Comparison of ENCODE assay signal across 10 cellular contexts in the genomic region with DNA sequence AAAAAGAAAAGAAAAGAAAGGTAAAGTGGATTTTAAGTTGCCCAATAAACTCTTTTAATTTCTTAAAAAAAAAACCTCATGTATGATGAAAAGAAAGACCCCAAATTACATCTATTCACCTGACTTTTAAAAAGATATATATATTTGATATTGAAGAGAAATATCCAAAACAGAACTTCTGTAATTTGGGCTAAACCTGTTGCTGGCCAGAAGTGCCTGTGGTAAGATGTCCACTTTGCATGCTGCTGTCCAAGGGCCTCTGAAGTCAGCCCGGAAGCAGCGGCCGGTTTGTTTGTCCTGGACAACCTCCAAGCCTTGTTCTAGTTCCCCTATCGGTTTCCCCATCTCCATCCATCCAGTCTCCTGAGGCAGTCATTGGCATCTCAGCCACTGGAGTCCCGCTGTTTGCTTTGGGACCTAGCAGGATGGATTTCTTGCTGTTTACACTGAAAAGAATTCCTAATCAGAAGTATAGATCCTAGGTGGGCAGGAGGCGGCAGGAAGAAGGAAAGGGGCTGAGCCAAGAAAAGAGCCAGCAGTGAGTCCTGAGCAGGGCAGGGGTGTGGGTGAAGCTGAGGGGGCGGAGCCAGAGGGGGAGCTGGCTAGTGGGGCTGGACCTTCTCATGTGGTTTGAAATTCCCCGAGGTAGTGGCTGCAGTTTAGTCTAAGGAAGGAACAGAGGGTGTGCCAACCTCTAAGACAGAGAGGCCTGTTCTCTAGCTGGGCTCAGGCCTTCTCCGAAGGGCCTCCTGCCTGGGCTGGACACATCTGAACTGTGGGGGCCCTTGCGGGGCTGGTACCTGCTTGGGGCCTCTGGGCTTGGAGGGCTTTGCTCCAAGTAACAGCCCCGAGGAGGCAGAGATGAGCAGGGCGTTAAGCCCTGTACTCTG. TPM values are rescaled to one million over a fixed set of nuclear protein-coding genes. Genes with fewer than 3 reads are reported as not detected.
DNase-seq lines count a peak whose midpoint lies in the region; ATAC-seq, FAIRE-seq and TF ChIP-seq lines count a peak whose summit lies in the region.
"Had no signal": no experiment of that assay in that cellular context is flagged by ENCODE, and none has a peak within 500 bp of the region (broad histone marks: within the 10 kb centered on the region; RNA-seq: fewer than 3 reads in every experiment).

No MANE protein-coding gene starts in this region.

- peak; percentile 91 to 92 for ATAC-seq in A549
- ATAC-seq in K562: 0 out of 3 replicates have a peak, but pooled peaks have one; percentile 33
- ATAC-seq in GM19395 (IDR thresholded peaks at IDR 0.05; ENCODE audit: unreplicated experiment): no peak
- ATAC-seq in HG03159 (IDR thresholded peaks at IDR 0.05; ENCODE audit: unreplicated experiment): no peak

- TF ChIP-seq RAD21 in A549 (conservative IDR thresholded peaks at IDR 0.05 in 1 of 2, IDR thresholded peaks at IDR 0.05 in 1 of 2): 0 out of 5 replicates have a peak, but pooled peaks of 1 of the 2 experiments have one; percentile 13
- TF ChIP-seq RAD21 in K562 (CRISPR knock-in tag; conservative IDR thresholded peaks at IDR 0.05 in 1 of 2, IDR thresholded peaks at IDR 0.05 in 1 of 2): no peak

- H3K4me2 ChIP-seq in A549 (peak overlapping the region; percentile 73), K562 (ENCODE audit: insufficient read depth, low read length) (no peak overlapping the region)

- no peak overlapping the region for H2AFZ ChIP-seq in K562 (ENCODE audit: low read depth, low read length)

- H4K20me1 ChIP-seq in K562 (replicated peaks; ENCODE audit: control insufficient read depth, insufficient read depth, low read length): peaks cover 3% of the 10 kb centered on the region

- no peaks in the 10 kb centered on the region for H3K9me1 ChIP-seq in K562 (ENCODE audit: control insufficient read depth, insufficient read depth, low read length)

- FAIRE-seq in A549 (lab: Jason Lieb, UNC) (no peak), K562 (lab: Jason Lieb, UNC) (no peak)

- 18% methylated on average over 12 of the region's 12 CpGs for WGBS in A549 (ENCODE audit: missing lambda C conversion rate)
- 2% methylated on average over 11 of the region's 12 CpGs for WGBS in K562 (ENCODE audit: insufficient coverage, low coverage, missing lambda C conversion rate)

- H3K9me3 ChIP-seq in A549 (no peaks in the 10 kb centered on the region), K562 (replicated peaks; ENCODE audit: control insufficient read depth, insufficient read depth, low read depth, low read length) (no peaks in the 10 kb centered on the region)

- H3K4me1 ChIP-seq in A549: peaks cover 49% of the 10 kb centered on the region
- H3K4me1 ChIP-seq in K562 (replicated peaks in 1 of 2; ENCODE audit: control insufficient read depth in 2 of 2, insufficient read depth in 2 of 2, low read length in 2 of 2): peaks cover 0 to 7% of the 10 kb centered on the region in 2 experiments; a peak in 2 of 5 replicates

- intact Hi-C loops in K562 (cut with micrococcal nuclease): no loop called here

- TF ChIP-seq EP300 in A549 (IDR thresholded peaks at IDR 0.05) (no peak), K562 (IDR thresholded peaks at IDR 0.05; ENCODE audit: low read length) (no peak)

- no TSS peak for BruUV-seq in K562 (replicated peaks; lab: Mats Ljungman, UMichigan)

- DNase-seq in A549 (ENCODE audit: low read depth in 1 of 2, low spot score in 1 of 2): peak; percentile 55 to 83
- peak; percentile 82 for DNase-seq in LHCN-M2 (ENCODE audit: low read depth)
- DNase-seq in K562 (ENCODE audit: extremely low read depth in 1 of 4, low spot score in 3 of 4): no peak
- DNase-seq in kidney tubule cell (ENCODE audit: low spot score): peak; percentile 90
- DNase-seq in SIG-M5 treated with dmso at 0.1 percent for 504 hours (lab: John Stamatoyannopoulos, UW; ENCODE audit: unreplicated experiment): no peak
- no peak for DNase-seq in NCI-H1105 (lab: John Stamatoyannopoulos, UW)
- DNase-seq: DND-41, NCI-H1048 had no signal

- H3K27me3 ChIP-seq in K562 (ENCODE audit: control insufficient read depth in 2 of 2, insufficient read depth in 2 of 2, low read length in 2 of 2): peaks cover 41 to 70% of the 10 kb centered on the region in 2 experiments

- TF ChIP-seq POLR2A in A549 (IDR thresholded peaks at IDR 0.05; ENCODE audit: low read length): no peak
- no peak for TF ChIP-seq POLR2A in K562 (conservative IDR thresholded peaks at IDR 0.05)

- H3K27ac ChIP-seq in A549: peak overlapping the region; percentile 86 to 92
- H3K27ac ChIP-seq in K562 (ENCODE audit: extremely low read depth, low read depth, low read length): no peak overlapping the region

- in situ Hi-C loops in K562 (cut with MboI): no loop called here

- CTCF ChIA-PET in A549 (lab: Yijun Ruan, JAX): interaction anchor here (1.4 to 2.6 kb wide), 3 partner anchors 11 to 37 kb away, joined by 3 to 8 read pairs (median 4); no protein-coding TSS in a partner anchor
- CTCF ChIA-PET in K562 (lab: Yijun Ruan, JAX; ENCODE audit: low intra/inter-chr PET ratio): no interaction called here

- POLR2A ChIA-PET in A549 (lab: Yijun Ruan, JAX) (interaction anchor here (0.6 kb wide), 1 partner anchor 18 kb away, joined by 3 read pairs; no protein-coding TSS in a partner anchor), K562 (lab: Yijun Ruan, JAX) (interaction anchor here (1.0 to 1.8 kb wide), 3 partner anchors 13 to 18 kb away, joined by 3 to 7 read pairs (median 3); no protein-coding TSS in a partner anchor)

- H3K36me3 ChIP-seq in K562 (ENCODE audit: control insufficient read depth, insufficient read depth, low read length): no peaks in the 10 kb centered on the region

- TF ChIP-seq CTCF in A549 (IDR thresholded peaks at IDR 0.05) (no peak), K562 (IDR thresholded peaks at IDR 0.05 in 2 of 3, conservative IDR thresholded peaks at IDR 0.05 in 1 of 3; ENCODE audit: insufficient read depth in 2 of 3, low read depth in 1 of 3, low read length in 3 of 3) (no peak)

- H3K9ac ChIP-seq in K562 (ENCODE audit: insufficient read depth in 1 of 2, low read depth in 2 of 2, low read length in 2 of 2): no peak overlapping the region

- no peaks in the 10 kb centered on the region for H3K79me2 ChIP-seq in K562 (ENCODE audit: control insufficient read depth, insufficient read depth, low read length)

- H3K4me3 ChIP-seq in A549 (no peak overlapping the region; the same call in 2 of the 3 replicates), K562 (no peak overlapping the region)

TF ChIP-seq in K562, 482 proteins besides CTCF, POLR2A, EP300 and RAD21 (continues in another document):
- TF ChIP-seq TFAM (CRISPR knock-in tag; conservative IDR thresholded peaks at IDR 0.05): no peak

RNA-seq across cellular contexts. Expression of gene NCMAP, which starts 3.3 kb away (rescaled TPM):
- polyA plus RNA-seq in A549 (2011; rRNA removed): 1.7 and 2.2 TPM in 2 replicates
- polyA plus RNA-seq in A549 (2012; cell fraction: cytosol; rRNA removed): 0.08 and 0.09 TPM in 2 replicates
- polyA plus RNA-seq in A549 (2012; cell fraction: nucleus; rRNA removed): 0.04 and 0.12 TPM in 2 replicates
- 0.08 to 0.24 TPM (median 0.13 TPM) in 3 replicates for polyA plus RNA-seq in A549 (2017; fragmentation: RNase III; extraction: RNeasy Plus Mini Kit Qiagen cat#74134 plus additional on column Dnase treatment)
- polyA minus RNA-seq in A549 (2011; rRNA and poly(A)+ RNA removed): 1.8 and 2.5 TPM in 2 replicates
- not detected in 2 replicates for total RNA-seq in LHCN-M2 (2014; rRNA removed)
- not detected for polyA plus RNA-seq in LHCN-M2 (2012)
- not detected in 2 replicates for total RNA-seq in K562 (2011; cell fraction: chromatin; rRNA removed; ENCODE audit: low replicate concordance)
- not detected in 2 replicates for total RNA-seq in K562 (2011; cell fraction: nucleolus; rRNA removed)
- not detected in 2 replicates for total RNA-seq in K562 (2011; cell fraction: nucleoplasm; rRNA removed)
- not detected in 2 replicates for total RNA-seq in K562 (2014; rRNA removed)
- total RNA-seq in K562 (2014; rRNA removed; fragmentation: Illumina TruSeq; extraction: Trizol): not detected in 2 replicates
- total RNA-seq in K562 (2015; rRNA removed; fragmentation: Illumina TruSeq; extraction: Trizol): not detected in 2 replicates
- total RNA-seq in K562 (2021): not detected in 2 replicates
- not detected in 2 replicates for polyA plus RNA-seq in K562 (2011; rRNA removed)
- polyA plus RNA-seq in K562 (2011; cell fraction: cytosol; rRNA removed): 0.01 TPM in 1 of 2 replicates, not detected in the other
- polyA plus RNA-seq in K562 (2011; cell fraction: nucleus; rRNA removed): not detected in 2 replicates
- polyA plus RNA-seq in K562 (2012): 0.03 TPM in 1 of 2 replicates, not detected in the other
- polyA plus RNA-seq in K562 (2014; fragmentation: Illumina TruSeq; extraction: Trizol): not detected in 2 replicates
- under 1 TPM in 1 of 2 experiments, not detected in 1; 0.03 TPM for polyA plus RNA-seq in K562 (2014; fragmentation: Nextera tagmentation; extraction: Ambion mirVana)
- polyA plus RNA-seq in K562 (2014; rRNA removed): not detected in 2 replicates
- polyA minus RNA-seq in K562 (2011; rRNA and poly(A)+ RNA removed): not detected in 2 replicates
- not detected in 2 replicates for polyA minus RNA-seq in K562 (2011; cell fraction: cytosol; rRNA and poly(A)+ RNA removed)
- polyA minus RNA-seq in K562 (2011; cell fraction: nucleus; rRNA and poly(A)+ RNA removed): not detected in 2 replicates

RNA-seq across cellular contexts. Expression of gene RCAN3, which starts 56.5 kb away (rescaled TPM):
- polyA plus RNA-seq in A549 (2011; rRNA removed): 11.5 and 14.6 TPM in 2 replicates
- polyA plus RNA-seq in A549 (2012; cell fraction: cytosol; rRNA removed): 5.8 and 6.8 TPM in 2 replicates
- polyA plus RNA-seq in A549 (2012; cell fraction: nucleus; rRNA removed): 3.3 and 7.4 TPM in 2 replicates
- polyA plus RNA-seq in A549 (2017; fragmentation: RNase III; extraction: RNeasy Plus Mini Kit Qiagen cat#74134 plus additional on column Dnase treatment): 6.7 to 7.5 TPM (median 7.4 TPM) in 3 replicates
- polyA minus RNA-seq in A549 (2011; rRNA and poly(A)+ RNA removed): 9.7 and 10.4 TPM in 2 replicates
- total RNA-seq in LHCN-M2 (2014; rRNA removed): 6.1 and 6.8 TPM in 2 replicates
- polyA plus RNA-seq in LHCN-M2 (2012): 3.9 TPM
- 0.09 and 0.51 TPM in 2 replicates for total RNA-seq in K562 (2011; cell fraction: chromatin; rRNA removed; ENCODE audit: low replicate concordance)
- total RNA-seq in K562 (2011; cell fraction: nucleolus; rRNA removed): under 0.01 TPM in 1 of 2 replicates, not detected in the other
- 0.23 and 0.37 TPM in 2 replicates for total RNA-seq in K562 (2011; cell fraction: nucleoplasm; rRNA removed)
- total RNA-seq in K562 (2014; rRNA removed): 0.24 and 1.4 TPM in 2 replicates
- 0.29 and 0.33 TPM in 2 replicates for total RNA-seq in K562 (2014; rRNA removed; fragmentation: Illumina TruSeq; extraction: Trizol)
- total RNA-seq in K562 (2015; rRNA removed; fragmentation: Illumina TruSeq; extraction: Trizol): 0.26 and 0.43 TPM in 2 replicates
- 0.42 and 0.84 TPM in 2 replicates for total RNA-seq in K562 (2021)
- polyA plus RNA-seq in K562 (2011; rRNA removed): 0.07 and 0.45 TPM in 2 replicates
- 0.09 and 0.16 TPM in 2 replicates for polyA plus RNA-seq in K562 (2011; cell fraction: cytosol; rRNA removed)
- polyA plus RNA-seq in K562 (2011; cell fraction: nucleus; rRNA removed): 0.27 and 0.36 TPM in 2 replicates
- 0.58 and 0.69 TPM in 2 replicates for polyA plus RNA-seq in K562 (2012)
- polyA plus RNA-seq in K562 (2014; fragmentation: Illumina TruSeq; extraction: Trizol): 0.43 and 0.55 TPM in 2 replicates
- polyA plus RNA-seq in K562 (2014; fragmentation: Nextera tagmentation; extraction: Ambion mirVana): under 1 TPM; 0.10 to 0.11 TPM
- polyA plus RNA-seq in K562 (2014; rRNA removed): 0.23 and 1.4 TPM in 2 replicates
- polyA minus RNA-seq in K562 (2011; rRNA and poly(A)+ RNA removed): 0.18 and 0.35 TPM in 2 replicates
- polyA minus RNA-seq in K562 (2011; cell fraction: cytosol; rRNA and poly(A)+ RNA removed): 1.4 TPM in 1 of 2 replicates, not detected in the other
- polyA minus RNA-seq in K562 (2011; cell fraction: nucleus; rRNA and poly(A)+ RNA removed): not detected in 2 replicates

Comparison
In these comparisons a context has a peak if more than half of its experiments do, and no peak if none do; other contexts are left out.
1. ATAC-seq: peak in A549 (2 of 2) and K562 (single experiment); none in GM19395 (single experiment) and HG03159 (single experiment).
2. DNase-seq: peak in A549 (2 of 2), LHCN-M2 (single experiment) and kidney tubule cell (single experiment); none in K562 (0 of 4), SIG-M5 treated with dmso at 0.1 percent for 504 hours (single experiment) and NCI-H1105 (single experiment).